In the genomic region with DNA sequence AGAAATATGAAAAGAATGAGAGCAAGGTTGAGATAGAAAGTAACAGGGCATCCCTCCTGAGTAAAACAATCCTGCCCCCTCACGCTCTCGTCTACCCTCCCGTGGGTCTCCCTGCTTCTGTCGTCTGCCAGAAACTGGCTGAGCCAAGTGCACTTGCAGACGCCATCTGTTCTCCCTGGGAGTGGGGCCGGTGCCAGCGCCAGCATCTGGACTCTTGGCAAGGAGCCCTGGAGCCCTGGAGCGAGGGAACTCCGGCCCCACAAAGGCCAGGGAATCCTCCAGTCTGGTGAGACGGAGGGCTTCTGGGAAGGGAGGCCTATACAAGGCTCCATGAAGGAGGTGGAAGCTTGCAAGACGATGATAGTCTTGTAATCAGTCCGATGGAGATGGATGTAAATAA, we compare ENCODE assay signal across 8 cellular contexts.
A peak's percentile ranks its signal among the peaks of the same experiment; 100 is the strongest.
DNase-seq lines count a peak whose midpoint lies in the region; ATAC-seq and TF ChIP-seq lines count a peak whose summit lies in the region.

No MANE protein-coding gene starts in this region.

- no peaks in the 10 kb centered on the region; a peak in 1 of 3 replicates for H3K36me3 ChIP-seq in HEK293 (ENCODE audit: control insufficient read depth in 2 of 2, insufficient read depth in 1 of 2, low read length in 2 of 2)

- H3K27ac ChIP-seq in HEK293 (ENCODE audit: extremely low read depth, low read depth, low read length), result peak overlapping the region; percentile 7; the same call in 1 of the 2 replicates

- H3K9me3 ChIP-seq in HEK293 (ENCODE audit: control insufficient read depth, insufficient read depth, low read depth, low read length), result no peaks in the 10 kb centered on the region

- no peak overlapping the region for H3K27ac Mint-ChIP-seq in activated naive CD8-positive, alpha-beta T cell treated with anti-CD3 and anti-CD28 coated beads, Interleukin-2, amount 50 U/mL, for 24 hours

- no peak for ATAC-seq in activated naive CD8-positive, alpha-beta T cell treated with anti-CD3 and anti-CD28 coated beads, Interleukin-2, amount 50 U/mL, for 24 hours

- TF ChIP-seq CTCF in HEK293 (tag by site-specific recombination; IDR thresholded peaks at IDR 0.05), result no peak

- H3K4me1 ChIP-seq in HEK293 (ENCODE audit: control insufficient read depth, insufficient read depth, low read length), result peaks cover 20% of the 10 kb centered on the region

- peaks cover 16% of the 10 kb centered on the region for H3K4me1 Mint-ChIP-seq in activated naive CD8-positive, alpha-beta T cell treated with anti-CD3 and anti-CD28 coated beads, Interleukin-2, amount 50 U/mL, for 24 hours

- no peaks in the 10 kb centered on the region for H3K27me3 Mint-ChIP-seq in activated naive CD8-positive, alpha-beta T cell treated with anti-CD3 and anti-CD28 coated beads, Interleukin-2, amount 50 U/mL, for 24 hours

- H3K36me3 Mint-ChIP-seq in activated naive CD8-positive, alpha-beta T cell treated with anti-CD3 and anti-CD28 coated beads, Interleukin-2, amount 50 U/mL, for 24 hours (ENCODE audit: low read depth), result no peaks in the 10 kb centered on the region

- H3K4me3 ChIP-seq in HEK293 (ENCODE audit: low read depth, low read length), result no peak overlapping the region
- no peak overlapping the region for H3K4me3 ChIP-seq in skeletal muscle cell (ENCODE audit: low read depth, low read length)

- H3K4me3 Mint-ChIP-seq in activated naive CD8-positive, alpha-beta T cell treated with anti-CD3 and anti-CD28 coated beads, Interleukin-2, amount 50 U/mL, for 24 hours, result no peak overlapping the region

- H3K9me3 Mint-ChIP-seq in activated naive CD8-positive, alpha-beta T cell treated with anti-CD3 and anti-CD28 coated beads, Interleukin-2, amount 50 U/mL, for 24 hours, result no peaks in the 10 kb centered on the region

- DNase-seq in SHP77 (lab: John Stamatoyannopoulos, UW) (peak; percentile 74 to 81), foreskin melanocyte (peak; percentile 77), skeletal muscle cell (ENCODE audit: low read depth) (peak; percentile 75), GDM1 (lab: John Stamatoyannopoulos, UW) (no peak), activated T-cell treated with anti-CD3 and anti-CD28 coated beads for 4 hours (no peak), NOMO-1 treated with DMSO at 0.1 percent for 48 hours (lab: John Stamatoyannopoulos, UW; ENCODE audit: unreplicated experiment) (no peak)
- DNase-seq in activated naive CD8-positive, alpha-beta T cell treated with anti-CD3 and anti-CD28 coated beads, Interleukin-2, amount 50 U/mL, for 24 hours, result no peak

- POLR2A ChIA-PET in HEK293 (lab: Yijun Ruan, JAX), result interaction anchor here (3.3 kb wide), 1 partner anchor 10 kb away, joined by 13 read pairs; a partner anchor contains a TSS

- CTCF ChIA-PET in HEK293 (lab: Yijun Ruan, JAX), result no interaction called here

TF ChIP-seq in HEK293, 187 proteins besides CTCF, POLR2A, EP300 and RAD21 (continues in another document):
- no peak for TF ChIP-seq ZNF501 (tag by site-specific recombination; IDR thresholded peaks at IDR 0.05)
- no peak for TF ChIP-seq HOXA7 (CRISPR knock-in tag; IDR thresholded peaks at IDR 0.05; ENCODE audit: borderline replicate concordance)
- TF ChIP-seq YY2 (tag by site-specific recombination; IDR thresholded peaks at IDR 0.05), result no peak
- TF ChIP-seq ZBTB21 (tag by site-specific recombination; IDR thresholded peaks at IDR 0.05), result peak; percentile 27; the same call in 1 of the 2 replicates
- TF ChIP-seq FEZF1 (tag by site-specific recombination; IDR thresholded peaks at IDR 0.05), result peak; percentile 89
- no peak for TF ChIP-seq ZNF530 (tag by site-specific recombination; IDR thresholded peaks at IDR 0.05; ENCODE audit: low read depth)
- TF ChIP-seq ZFP3 (tag by site-specific recombination; IDR thresholded peaks at IDR 0.05; ENCODE audit: low read depth), result no peak
- TF ChIP-seq, protein P1, sequence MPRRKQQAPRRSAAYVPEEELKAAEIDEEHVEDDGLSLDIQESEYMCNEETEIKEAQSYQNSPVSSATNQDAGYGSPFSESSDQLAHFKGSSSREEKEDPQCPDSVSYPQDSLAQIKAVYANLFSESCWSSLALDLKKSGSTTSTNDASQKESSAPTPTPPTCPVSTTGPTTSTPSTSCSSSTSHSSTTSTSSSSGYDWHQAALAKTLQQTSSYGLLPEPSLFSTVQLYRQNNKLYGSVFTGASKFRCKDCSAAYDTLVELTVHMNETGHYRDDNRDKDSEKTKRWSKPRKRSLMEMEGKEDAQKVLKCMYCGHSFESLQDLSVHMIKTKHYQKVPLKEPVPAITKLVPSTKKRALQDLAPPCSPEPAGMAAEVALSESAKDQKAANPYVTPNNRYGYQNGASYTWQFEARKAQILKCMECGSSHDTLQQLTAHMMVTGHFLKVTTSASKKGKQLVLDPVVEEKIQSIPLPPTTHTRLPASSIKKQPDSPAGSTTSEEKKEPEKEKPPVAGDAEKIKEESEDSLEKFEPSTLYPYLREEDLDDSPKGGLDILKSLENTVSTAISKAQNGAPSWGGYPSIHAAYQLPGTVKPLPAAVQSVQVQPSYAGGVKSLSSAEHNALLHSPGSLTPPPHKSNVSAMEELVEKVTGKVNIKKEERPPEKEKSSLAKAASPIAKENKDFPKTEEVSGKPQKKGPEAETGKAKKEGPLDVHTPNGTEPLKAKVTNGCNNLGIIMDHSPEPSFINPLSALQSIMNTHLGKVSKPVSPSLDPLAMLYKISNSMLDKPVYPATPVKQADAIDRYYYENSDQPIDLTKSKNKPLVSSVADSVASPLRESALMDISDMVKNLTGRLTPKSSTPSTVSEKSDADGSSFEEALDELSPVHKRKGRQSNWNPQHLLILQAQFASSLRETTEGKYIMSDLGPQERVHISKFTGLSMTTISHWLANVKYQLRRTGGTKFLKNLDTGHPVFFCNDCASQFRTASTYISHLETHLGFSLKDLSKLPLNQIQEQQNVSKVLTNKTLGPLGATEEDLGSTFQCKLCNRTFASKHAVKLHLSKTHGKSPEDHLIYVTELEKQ (tag by site-specific recombination; IDR thresholded peaks at IDR 0.05; ENCODE audit: borderline replicate concordance), result no peak
- TF ChIP-seq ZBTB8A (tag by site-specific recombination; IDR thresholded peaks at IDR 0.05), result peak; percentile 63
- TF ChIP-seq ZNF510 (tag by site-specific recombination; IDR thresholded peaks at IDR 0.05; ENCODE audit: insufficient replicate concordance), result no peak
- TF ChIP-seq, protein P2, sequence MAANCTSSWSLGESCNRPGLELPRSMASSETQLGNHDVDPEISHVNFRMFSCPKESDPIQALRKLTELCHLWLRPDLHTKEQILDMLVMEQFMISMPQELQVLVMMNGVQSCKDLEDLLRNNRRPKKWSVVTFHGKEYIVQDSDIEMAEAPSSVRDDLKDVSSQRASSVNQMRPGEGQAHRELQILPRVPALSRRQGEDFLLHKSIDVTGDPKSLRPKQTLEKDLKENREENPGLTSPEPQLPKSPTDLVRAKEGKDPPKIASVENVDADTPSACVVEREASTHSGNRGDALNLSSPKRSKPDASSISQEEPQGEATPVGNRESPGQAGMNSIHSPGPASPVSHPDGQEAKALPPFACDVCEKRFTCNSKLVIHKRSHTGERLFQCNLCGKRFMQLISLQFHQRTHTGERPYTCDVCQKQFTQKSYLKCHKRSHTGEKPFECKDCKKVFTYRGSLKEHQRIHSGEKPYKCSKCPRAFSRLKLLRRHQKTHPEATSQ (tag by site-specific recombination; IDR thresholded peaks at IDR 0.05), result no peak
- TF ChIP-seq, protein P3, sequence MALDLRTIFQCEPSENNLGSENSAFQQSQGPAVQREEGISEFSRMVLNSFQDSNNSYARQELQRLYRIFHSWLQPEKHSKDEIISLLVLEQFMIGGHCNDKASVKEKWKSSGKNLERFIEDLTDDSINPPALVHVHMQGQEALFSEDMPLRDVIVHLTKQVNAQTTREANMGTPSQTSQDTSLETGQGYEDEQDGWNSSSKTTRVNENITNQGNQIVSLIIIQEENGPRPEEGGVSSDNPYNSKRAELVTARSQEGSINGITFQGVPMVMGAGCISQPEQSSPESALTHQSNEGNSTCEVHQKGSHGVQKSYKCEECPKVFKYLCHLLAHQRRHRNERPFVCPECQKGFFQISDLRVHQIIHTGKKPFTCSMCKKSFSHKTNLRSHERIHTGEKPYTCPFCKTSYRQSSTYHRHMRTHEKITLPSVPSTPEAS (tag by site-specific recombination; IDR thresholded peaks at IDR 0.05), result no peak
- TF ChIP-seq ZNF791 (tag by site-specific recombination; IDR thresholded peaks at IDR 0.05), result no peak
- TF ChIP-seq ZNF140 (tag by site-specific recombination; IDR thresholded peaks at IDR 0.05), result no peak
- TF ChIP-seq ZFP41 (tag by site-specific recombination; IDR thresholded peaks at IDR 0.05; ENCODE audit: borderline replicate concordance), result no peak
- TF ChIP-seq ZNF426 (tag by site-specific recombination; IDR thresholded peaks at IDR 0.05), result no peak
- no peak for TF ChIP-seq ZNF169 (tag by site-specific recombination; IDR thresholded peaks at IDR 0.05)
- no peak for TF ChIP-seq ZNF174 (tag by site-specific recombination; IDR thresholded peaks at IDR 0.05)
- TF ChIP-seq ZNF23 (tag by site-specific recombination; IDR thresholded peaks at IDR 0.05; ENCODE audit: borderline replicate concordance), result no peak
- peak; percentile 94 for TF ChIP-seq ZXDB (tag by site-specific recombination; IDR thresholded peaks at IDR 0.05)
- no peak for TF ChIP-seq SALL2 (tag by site-specific recombination; IDR thresholded peaks at IDR 0.05; ENCODE audit: borderline replicate concordance)
- TF ChIP-seq IKZF3 (tag by site-specific recombination; IDR thresholded peaks at IDR 0.05), result peak; percentile 27; the same call in 1 of the 2 replicates
- TF ChIP-seq WT1 (tag by site-specific recombination; IDR thresholded peaks at IDR 0.05), result no peak
- TF ChIP-seq, protein P4, sequence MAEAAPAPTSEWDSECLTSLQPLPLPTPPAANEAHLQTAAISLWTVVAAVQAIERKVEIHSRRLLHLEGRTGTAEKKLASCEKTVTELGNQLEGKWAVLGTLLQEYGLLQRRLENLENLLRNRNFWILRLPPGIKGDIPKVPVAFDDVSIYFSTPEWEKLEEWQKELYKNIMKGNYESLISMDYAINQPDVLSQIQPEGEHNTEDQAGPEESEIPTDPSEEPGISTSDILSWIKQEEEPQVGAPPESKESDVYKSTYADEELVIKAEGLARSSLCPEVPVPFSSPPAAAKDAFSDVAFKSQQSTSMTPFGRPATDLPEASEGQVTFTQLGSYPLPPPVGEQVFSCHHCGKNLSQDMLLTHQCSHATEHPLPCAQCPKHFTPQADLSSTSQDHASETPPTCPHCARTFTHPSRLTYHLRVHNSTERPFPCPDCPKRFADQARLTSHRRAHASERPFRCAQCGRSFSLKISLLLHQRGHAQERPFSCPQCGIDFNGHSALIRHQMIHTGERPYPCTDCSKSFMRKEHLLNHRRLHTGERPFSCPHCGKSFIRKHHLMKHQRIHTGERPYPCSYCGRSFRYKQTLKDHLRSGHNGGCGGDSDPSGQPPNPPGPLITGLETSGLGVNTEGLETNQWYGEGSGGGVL (tag by site-specific recombination; IDR thresholded peaks at IDR 0.05), result no peak
- no peak for TF ChIP-seq ZNF239 (tag by site-specific recombination; IDR thresholded peaks at IDR 0.05)

Comparison
In these comparisons a context has a peak if more than half of its experiments do, and no peak if none do; other contexts are left out.
1. DNase-seq: peak in SHP77 (2 of 2), foreskin melanocyte (single experiment) and skeletal muscle cell (single experiment); none in GDM1 (single experiment), activated T-cell treated with anti-CD3 and anti-CD28 coated beads for 4 hours (single experiment), activated naive CD8-positive, alpha-beta T cell treated with anti-CD3 and anti-CD28 coated beads, Interleukin-2, amount 50 U/mL, for 24 hours (single experiment) and NOMO-1 treated with DMSO at 0.1 percent for 48 hours (single experiment).